In genomic region chr9:118091221-118091620, GRCh38 we compare ENCODE assay signal across 21 cellular contexts.
"Had no signal": no experiment of that assay in that cellular context is flagged by ENCODE, and none has a peak within 500 bp of the region (broad histone marks: within the 10 kb centered on the region; RNA-seq: fewer than 3 reads in every experiment).

No MANE protein-coding gene starts in this region.

- H3K9me3 Mint-ChIP-seq: stimulated activated memory B cell treated with anti-CD40 and anti-IgM and Interleukin-4, amounts not matched to agents 10 μg/mL and 1 μg/mL and 100 μg/mL, for 72 hours had no signal

- H3K4me1 ChIP-seq: esophagus muscularis mucosa, gastrocnemius medialis, psoas muscle, spleen had no signal

- H3K9me3 ChIP-seq: esophagus muscularis mucosa, gastrocnemius medialis, mucosa of descending colon, neutrophil, psoas muscle, spleen had no signal

- H3K27me3 Mint-ChIP-seq: naive thymus-derived CD8-positive, alpha-beta T cell; stimulated activated memory B cell treated with anti-CD40 and anti-IgM and Interleukin-4, amounts not matched to agents 10 μg/mL and 1 μg/mL and 100 μg/mL, for 72 hours; stimulated activated naive CD8-positive, alpha-beta T cell treated with anti-CD3 and anti-CD28 coated beads, Interleukin-15, Interleukin-2, amounts not matched to agents 100 ng/mL and 50 ng/mL, for 24 hours had no signal

- H3K27me3 ChIP-seq: esophagus muscularis mucosa, gastrocnemius medialis, neutrophil, spleen had no signal

- ATAC-seq: gastrocnemius medialis; left colon; left ventricle myocardium superior; mucosa of descending colon; naive thymus-derived CD8-positive, alpha-beta T cell; psoas muscle; sciatic nerve; stimulated activated memory B cell treated with anti-CD40 and anti-IgM and Interleukin-4, amounts not matched to agents 10 μg/mL and 1 μg/mL and 100 μg/mL, for 72 hours had no signal

- H3K36me3 Mint-ChIP-seq: naive thymus-derived CD8-positive, alpha-beta T cell; stimulated activated memory B cell treated with anti-CD40 and anti-IgM and Interleukin-4, amounts not matched to agents 10 μg/mL and 1 μg/mL and 100 μg/mL, for 72 hours had no signal

- H3K27ac ChIP-seq: coronary artery, epithelial cell of prostate, esophagus muscularis mucosa, gastrocnemius medialis, neutrophil, psoas muscle, spleen had no signal

- H3K4me3 Mint-ChIP-seq: naive thymus-derived CD8-positive, alpha-beta T cell; stimulated activated memory B cell treated with anti-CD40 and anti-IgM and Interleukin-4, amounts not matched to agents 10 μg/mL and 1 μg/mL and 100 μg/mL, for 72 hours; stimulated activated naive CD8-positive, alpha-beta T cell treated with anti-CD3 and anti-CD28 coated beads, Interleukin-15, Interleukin-2, amounts not matched to agents 100 ng/mL and 50 ng/mL, for 24 hours had no signal

- H3K4me3 ChIP-seq: coronary artery, esophagus muscularis mucosa, gastrocnemius medialis, lung, mucosa of descending colon, psoas muscle, spleen had no signal

- H3K27ac Mint-ChIP-seq: naive thymus-derived CD8-positive, alpha-beta T cell; stimulated activated memory B cell treated with anti-CD40 and anti-IgM and Interleukin-4, amounts not matched to agents 10 μg/mL and 1 μg/mL and 100 μg/mL, for 72 hours; stimulated activated naive CD8-positive, alpha-beta T cell treated with anti-CD3 and anti-CD28 coated beads, Interleukin-15, Interleukin-2, amounts not matched to agents 100 ng/mL and 50 ng/mL, for 24 hours had no signal

- DNase-seq: effector memory CD4-positive, alpha-beta T cell; gastrocnemius medialis; glutamatergic neuron; left colon; left ventricle myocardium superior; mucosa of descending colon; naive thymus-derived CD8-positive, alpha-beta T cell; psoas muscle; spleen; stimulated activated CD4-positive, alpha-beta T cell treated with anti-CD3 and anti-CD28 coated beads, Interleukin-15, amount 100 ng/mL, for 24 hours; stimulated activated CD4-positive, alpha-beta T cell treated with anti-CD3 and anti-CD28 coated beads, Interleukin-1b, Interleukin-23, amount 100 ng/mL, for 48 hours; stimulated activated CD4-positive, alpha-beta T cell treated with anti-CD3 and anti-CD28 coated beads, Interleukin-4, amount 100 ng/mL, for 24 hours; trophoblast cell had no signal

- H3K36me3 ChIP-seq: esophagus muscularis mucosa, gastrocnemius medialis, neutrophil, spleen had no signal

- H3K4me1 Mint-ChIP-seq: naive thymus-derived CD8-positive, alpha-beta T cell had no signal
